15 cellular contexts compared by ENCODE assay signal in genomic region chrX:105120460-105120859, GRCh38.
"Had no signal": no experiment of that assay in that cellular context is flagged by ENCODE, and none has a peak within 500 bp of the region (broad histone marks: within the 10 kb centered on the region; RNA-seq: fewer than 3 reads in every experiment).

No MANE protein-coding gene starts in this region.

- H3K27me3 ChIP-seq: body of pancreas, right lobe of liver, transverse colon had no signal

- H3K4me3 ChIP-seq: body of pancreas, lower lobe of right lung, right lobe of liver, transverse colon had no signal

- H3K9me3 ChIP-seq: body of pancreas, lower lobe of right lung, right lobe of liver, transverse colon had no signal

- H3K4me1 ChIP-seq: body of pancreas, lower lobe of right lung, right lobe of liver, transverse colon had no signal

- H3K36me3 ChIP-seq: lower lobe of right lung, right lobe of liver, transverse colon had no signal

- DNase-seq: activated effector memory CD4-positive, alpha-beta T cell treated with Interleukin-2 at 50 U/mL for 16 hours; amniotic stem cell; body of pancreas; effector memory CD4-positive, alpha-beta T cell; immature natural killer cell; lower lobe of right lung; naive thymus-derived CD8-positive, alpha-beta T cell; occipital lobe; right lobe of liver; stimulated activated CD4-positive, alpha-beta T cell treated with anti-CD3 and anti-CD28 coated beads, Interleukin-2, amount 100 ng/mL, for 24 hours; stimulated activated naive CD4-positive, alpha-beta T cell; substantia nigra; transverse colon had no signal

- ATAC-seq: activated CD4-positive, CD25-positive, alpha-beta regulatory T cell treated with anti-CD3 and anti-CD28 coated beads, Interleukin-2, amount 50 U/mL, for 24 hours; body of pancreas; lower lobe of right lung; naive thymus-derived CD8-positive, alpha-beta T cell; right lobe of liver had no signal

- H3K27ac ChIP-seq: body of pancreas, epithelial cell of prostate, lower lobe of right lung, right lobe of liver, transverse colon had no signal
